8 cellular contexts compared by ENCODE assay signal in the genomic region with DNA sequence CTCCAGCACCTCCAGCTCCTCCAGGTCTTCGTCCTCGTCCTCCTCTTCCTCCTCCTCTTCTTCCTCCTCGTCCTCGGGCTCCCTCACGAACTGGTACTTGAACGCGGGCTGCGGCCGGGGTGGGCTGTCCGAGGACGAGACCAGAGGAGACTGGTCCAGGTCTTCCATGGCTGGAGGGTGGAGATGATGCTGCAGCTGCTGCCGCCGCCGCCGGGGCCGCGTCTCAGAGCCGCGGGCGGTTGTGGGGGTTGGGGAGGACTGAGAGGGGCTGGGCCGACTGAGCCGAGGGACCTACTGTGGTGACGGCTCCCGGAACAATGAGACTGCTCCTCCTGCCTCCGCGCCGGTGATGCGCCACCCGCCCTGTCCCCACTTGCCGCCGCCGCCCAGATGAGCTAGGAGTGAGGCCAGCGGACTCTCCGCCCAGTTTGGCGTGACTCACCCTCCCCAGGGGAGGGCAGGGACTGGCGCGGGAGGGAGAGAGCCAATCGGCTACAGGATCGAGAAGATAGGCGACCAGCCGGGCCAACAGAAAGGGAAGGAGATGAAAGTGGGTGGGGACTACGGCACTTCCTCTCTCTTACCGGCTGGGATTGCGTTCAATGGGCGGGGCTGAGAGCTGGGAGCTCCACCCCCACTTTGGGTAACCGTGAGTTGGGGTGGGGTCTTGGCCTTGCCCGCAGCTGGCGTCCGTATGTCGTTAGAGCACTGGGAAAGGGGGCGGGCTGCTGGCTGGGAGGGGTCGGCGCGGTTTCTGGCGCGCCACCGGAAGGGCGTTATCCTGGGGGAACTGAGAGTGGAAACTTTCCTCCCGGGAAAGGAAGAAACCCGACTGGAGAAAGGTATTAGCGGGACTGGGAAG.
DNase-seq lines count a peak whose midpoint lies in the region; ATAC-seq lines count a peak whose summit lies in the region.

TSS of gene RTN4 (minus strand) at position 319 of the 862 bp plus-strand sequence. CDS start at position 168, 151 bp downstream.

- DNase-seq in C1 segment of cervical spinal cord (lab: John Stamatoyannopoulos, UW) = peak; percentile 87 to 99 (median 98)
- peak; percentile 98 for DNase-seq in NCI-H748 (lab: John Stamatoyannopoulos, UW; ENCODE audit: unreplicated experiment)
- DNase-seq in activated CD4-positive, alpha-beta T cell treated with anti-CD3 and anti-CD28 coated beads, Interleukin-2, amount 50 U/mL, for 1 hour = peak; percentile 98
- DNase-seq in dedifferentiated amniotic fluid mesenchymal stem cell (ENCODE audit: extremely low spot score) = peak; percentile 99
- peak; percentile 100 for DNase-seq in left kidney (ENCODE audit: low read depth, low spot score)
- DNase-seq in stimulated activated CD4-positive, alpha-beta T cell treated with anti-CD3 and anti-CD28 coated beads, Interleukin-2, amount 100 ng/mL, for 24 hours = peak; percentile 98

- ATAC-seq in GM19351 (IDR thresholded peaks at IDR 0.05; ENCODE audit: unreplicated experiment) (peak; percentile 75), HG03521 (IDR thresholded peaks at IDR 0.05; ENCODE audit: unreplicated experiment) (peak; percentile 87)

Comparison
In these comparisons a context has a peak if more than half of its experiments do, and no peak if none do; other contexts are left out.
1. Peak in every context shown above with its lines: DNase-seq and ATAC-seq.